12 cellular contexts compared by ENCODE assay signal in the genomic region with DNA sequence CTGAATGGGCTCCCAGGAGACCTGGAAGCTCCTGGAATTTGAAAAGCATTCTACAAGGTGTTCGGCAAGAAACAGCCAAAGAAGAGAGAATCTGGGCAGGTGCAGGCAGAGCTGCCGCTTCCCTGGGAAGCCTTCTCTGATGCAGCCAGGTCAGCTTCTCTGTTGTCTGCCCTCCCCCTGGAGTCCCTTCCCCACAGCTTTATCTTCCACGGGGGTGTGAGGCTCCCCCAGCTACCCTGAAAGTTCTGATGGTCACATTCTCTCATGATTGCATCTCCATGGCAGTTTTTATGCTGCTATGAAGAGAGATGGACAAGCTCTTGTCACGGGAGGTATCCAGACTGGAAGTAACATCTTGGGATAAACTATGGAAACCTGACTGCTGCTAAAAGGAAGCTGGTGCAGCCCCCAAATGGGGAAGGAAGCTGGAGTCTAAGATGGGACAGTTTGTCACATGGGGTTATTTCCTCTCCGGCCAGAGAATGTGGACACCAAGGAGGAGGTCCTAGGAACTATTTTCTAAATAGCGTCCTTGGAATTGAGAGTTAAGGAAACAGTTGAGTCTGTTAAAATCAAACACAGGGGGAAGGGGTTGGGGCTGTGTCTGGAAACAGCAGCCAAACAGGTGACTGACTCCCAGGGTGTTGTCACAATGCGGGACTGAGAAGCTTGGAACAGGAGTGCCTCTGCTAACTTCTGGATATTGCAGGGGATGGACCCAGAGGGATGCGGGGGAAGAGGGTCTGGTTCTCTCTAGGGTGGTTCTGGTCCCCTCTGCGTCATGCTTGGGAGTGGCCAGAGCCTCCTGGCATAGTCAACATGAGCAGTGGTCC.
DNase-seq lines count a peak whose midpoint lies in the region; ATAC-seq and TF ChIP-seq lines count a peak whose summit lies in the region.
"Had no signal": no experiment of that assay in that cellular context is flagged by ENCODE, and none has a peak within 500 bp of the region (broad histone marks: within the 10 kb centered on the region; RNA-seq: fewer than 3 reads in every experiment).

No MANE protein-coding gene starts in this region.

- H3K9me3 Mint-ChIP-seq in Caco-2 (ENCODE audit: unreplicated experiment): no peaks in the 10 kb centered on the region
- no peaks in the 10 kb centered on the region for H3K9me3 Mint-ChIP-seq in WTC11

- POLR2A ChIA-PET in Caco-2 (lab: Charles Lee): no interaction called here
- POLR2A ChIA-PET in WTC11 (lab: Charles Lee): no interaction called here

- H3K27ac Mint-ChIP-seq in Caco-2 (ENCODE audit: unreplicated experiment) (peak overlapping the region; percentile 22), WTC11 (no peak overlapping the region)

- no peaks in the 10 kb centered on the region for H3K9me3 ChIP-seq in Caco-2
- H3K9me3 ChIP-seq: esophagus squamous epithelium, tibial nerve had no signal

- CTCF ChIA-PET in Caco-2 (lab: Charles Lee): interaction anchor here (1.6 kb wide), 1 partner anchor 203 kb away, joined by 4 read pairs; no protein-coding TSS in a partner anchor
- CTCF ChIA-PET in WTC11 (lab: Charles Lee): interaction anchor here (0.8 kb wide), 1 partner anchor 8 kb away, joined by 4 read pairs; no protein-coding TSS in a partner anchor

- BruUV-seq in Caco-2 (replicated peaks; lab: Mats Ljungman, UMichigan): no TSS peak

- intact Hi-C loops in Caco-2 (cut with micrococcal nuclease; ENCODE audit: unreplicated experiment): loop anchor here (10.0 kb wide), 1 partner anchor 206 kb away; no protein-coding TSS in a partner anchor
- intact Hi-C loops in left ventricle myocardium superior (cut with micrococcal nuclease): no loop called here

- H3K27ac ChIP-seq in rectal smooth muscle tissue (ENCODE audit: low read depth, low read length): peak overlapping the region; percentile 60

- peaks cover 9% of the 10 kb centered on the region for H3K4me1 Mint-ChIP-seq in Caco-2 (ENCODE audit: low read depth, unreplicated experiment)
- H3K4me1 Mint-ChIP-seq in WTC11: peaks cover 8% of the 10 kb centered on the region

- H3K27me3 ChIP-seq in Caco-2 (replicated peaks; ENCODE audit: control insufficient read depth, insufficient read depth, low read length) (no peaks in the 10 kb centered on the region), rectal smooth muscle tissue (ENCODE audit: control insufficient read depth, insufficient read depth, low read length) (no peaks in the 10 kb centered on the region)
- H3K27me3 ChIP-seq: esophagus squamous epithelium, tibial nerve had no signal

- no peak overlapping the region for H3K4me3 ChIP-seq in Caco-2 (ENCODE audit: low read depth, low read length)
- no peak overlapping the region for H3K4me3 ChIP-seq in rectal smooth muscle tissue (ENCODE audit: low read length)
- H3K4me3 ChIP-seq: esophagus squamous epithelium, tibial nerve had no signal

- H3K36me3 Mint-ChIP-seq in Caco-2 (ENCODE audit: insufficient read depth, unreplicated experiment) (peaks cover 100% of the 10 kb centered on the region), WTC11 (peaks cover 31% of the 10 kb centered on the region)

- DNase-seq in Caco-2 (peak in 1 of 2 experiments; percentile 17), WTC11 (ENCODE audit: low spot score) (peak; percentile 2), left ventricle myocardium superior (peak; percentile 20), SIG-M5 (lab: John Stamatoyannopoulos, UW) (no peak), NCI-H82 (lab: John Stamatoyannopoulos, UW) (no peak)
- DNase-seq: activated CD8-positive, alpha-beta memory T cell treated with anti-CD3 and anti-CD28 coated beads for 24 hours; esophagus squamous epithelium; NCI-H446 treated with DMSO at 0.1 percent for 48 hours had no signal

- ATAC-seq in WTC11: no peak
- peak; percentile 8 for ATAC-seq in left ventricle myocardium superior
- ATAC-seq in HG02763 (IDR thresholded peaks at IDR 0.05; ENCODE audit: unreplicated experiment): no peak
- ATAC-seq in GM19397 (IDR thresholded peaks at IDR 0.05; ENCODE audit: unreplicated experiment): no peak

- H3K27me3 Mint-ChIP-seq in Caco-2 (ENCODE audit: insufficient read depth, unreplicated experiment): no peaks in the 10 kb centered on the region
- no peaks in the 10 kb centered on the region for H3K27me3 Mint-ChIP-seq in WTC11 (ENCODE audit: low read depth)

- no peak overlapping the region for H3K4me3 Mint-ChIP-seq in Caco-2 (ENCODE audit: unreplicated experiment)
- no peak overlapping the region for H3K4me3 Mint-ChIP-seq in WTC11

- H3K4me1 ChIP-seq in Caco-2 (0 out of 2 replicates have a peak, but pooled peaks cover 5% of the 10 kb centered on the region), rectal smooth muscle tissue (ENCODE audit: control insufficient read depth, insufficient read depth, low read length) (peaks cover 13% of the 10 kb centered on the region)

- H3K36me3 ChIP-seq in Caco-2 (ENCODE audit: control insufficient read depth, insufficient read depth, low read length) (peaks cover 17% of the 10 kb centered on the region), rectal smooth muscle tissue (ENCODE audit: control insufficient read depth, insufficient read depth, low read length) (peaks cover 37% of the 10 kb centered on the region)

- TF ChIP-seq CTCF in Caco-2 (IDR thresholded peaks at IDR 0.05; ENCODE audit: insufficient read depth in 1 of 2, low read depth in 1 of 2, low read length in 1 of 2, severe bottlenecking in 1 of 2, unreplicated experiment in 1 of 2) (no peak), WTC11 (IDR thresholded peaks at IDR 0.05) (no peak)

- no peak overlapping the region for H3K9ac ChIP-seq in rectal smooth muscle tissue (ENCODE audit: low read length)

TF ChIP-seq in WTC11, 78 proteins besides CTCF, POLR2A, EP300 and RAD21:
- TF ChIP-seq MYBL2 (CRISPR knock-in tag; IDR thresholded peaks at IDR 0.05) (no peak), TEAD4 (CRISPR knock-in tag; IDR thresholded peaks at IDR 0.05) (no peak)
- TF ChIP-seq, protein P1, sequence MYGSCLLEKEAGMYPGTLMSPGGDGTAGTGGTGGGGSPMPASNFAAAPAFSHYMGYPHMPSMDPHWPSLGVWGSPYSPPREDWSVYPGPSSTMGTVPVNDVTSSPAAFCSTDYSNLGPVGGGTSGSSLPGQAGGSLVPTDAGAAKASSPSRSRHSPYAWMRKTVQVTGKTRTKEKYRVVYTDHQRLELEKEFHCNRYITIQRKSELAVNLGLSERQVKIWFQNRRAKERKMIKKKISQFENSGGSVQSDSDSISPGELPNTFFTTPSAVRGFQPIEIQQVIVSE (CRISPR knock-in tag; IDR thresholded peaks at IDR 0.05; ENCODE audit: borderline replicate concordance): no peak
- TF ChIP-seq, protein P2, sequence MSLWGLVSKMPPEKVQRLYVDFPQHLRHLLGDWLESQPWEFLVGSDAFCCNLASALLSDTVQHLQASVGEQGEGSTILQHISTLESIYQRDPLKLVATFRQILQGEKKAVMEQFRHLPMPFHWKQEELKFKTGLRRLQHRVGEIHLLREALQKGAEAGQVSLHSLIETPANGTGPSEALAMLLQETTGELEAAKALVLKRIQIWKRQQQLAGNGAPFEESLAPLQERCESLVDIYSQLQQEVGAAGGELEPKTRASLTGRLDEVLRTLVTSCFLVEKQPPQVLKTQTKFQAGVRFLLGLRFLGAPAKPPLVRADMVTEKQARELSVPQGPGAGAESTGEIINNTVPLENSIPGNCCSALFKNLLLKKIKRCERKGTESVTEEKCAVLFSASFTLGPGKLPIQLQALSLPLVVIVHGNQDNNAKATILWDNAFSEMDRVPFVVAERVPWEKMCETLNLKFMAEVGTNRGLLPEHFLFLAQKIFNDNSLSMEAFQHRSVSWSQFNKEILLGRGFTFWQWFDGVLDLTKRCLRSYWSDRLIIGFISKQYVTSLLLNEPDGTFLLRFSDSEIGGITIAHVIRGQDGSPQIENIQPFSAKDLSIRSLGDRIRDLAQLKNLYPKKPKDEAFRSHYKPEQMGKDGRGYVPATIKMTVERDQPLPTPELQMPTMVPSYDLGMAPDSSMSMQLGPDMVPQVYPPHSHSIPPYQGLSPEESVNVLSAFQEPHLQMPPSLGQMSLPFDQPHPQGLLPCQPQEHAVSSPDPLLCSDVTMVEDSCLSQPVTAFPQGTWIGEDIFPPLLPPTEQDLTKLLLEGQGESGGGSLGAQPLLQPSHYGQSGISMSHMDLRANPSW (CRISPR knock-in tag; conservative IDR thresholded peaks at IDR 0.05; ENCODE audit: low read depth): no peak

Comparison
In these comparisons a context has a peak if more than half of its experiments do, and no peak if none do; other contexts are left out.
1. DNase-seq: peak in WTC11 (single experiment) and left ventricle myocardium superior (single experiment); none in SIG-M5 (single experiment) and NCI-H82 (single experiment).